In genomic region chr19:29645911-29646310, GRCh38 we compare ENCODE assay signal across 1 cellular context.
TF ChIP-seq lines count a peak whose summit lies in the region.

No MANE protein-coding gene starts in this region.

TF ChIP-seq in liver, 16 proteins besides CTCF, POLR2A, EP300 and RAD21 (continued from another document):
- TF ChIP-seq REST (IDR thresholded peaks at IDR 0.05) (no peak), HNF4G (IDR thresholded peaks at IDR 0.05) (no peak), ZBTB33 (IDR thresholded peaks at IDR 0.05) (no peak), SP1 (IDR thresholded peaks at IDR 0.05) (no peak), MAX (IDR thresholded peaks at IDR 0.05) (peak; percentile 45), NR2F2 (IDR thresholded peaks at IDR 0.05) (peak; percentile 18), FOXA2 (IDR thresholded peaks at IDR 0.05) (no peak), TAF1 (conservative IDR thresholded peaks at IDR 0.05) (no peak), FOXA1 (IDR thresholded peaks at IDR 0.05) (no peak), JUND (IDR thresholded peaks at IDR 0.05) (no peak), ATF3 (IDR thresholded peaks at IDR 0.05) (no peak), YY1 (IDR thresholded peaks at IDR 0.05) (no peak), HNF4A (conservative IDR thresholded peaks at IDR 0.05) (peak in 1 of 2 donors; percentile 12)
